Comparison of ENCODE assay signal across 21 cellular contexts in genomic region chr11:72838691-72839305, GRCh38. TPM values are rescaled to one million over a fixed set of nuclear protein-coding genes. Genes with fewer than 3 reads are reported as not detected.
A peak's percentile ranks its signal among the peaks of the same experiment; 100 is the strongest.
DNase-seq lines count a peak whose midpoint lies in the region; ATAC-seq and FAIRE-seq lines count a peak whose summit lies in the region.
"Had no signal": no experiment of that assay in that cellular context is flagged by ENCODE, and none has a peak within 500 bp of the region (broad histone marks: within the 10 kb centered on the region; RNA-seq: fewer than 3 reads in every experiment).

No MANE protein-coding gene starts in this region.

- H3K27ac ChIP-seq in small intestine (ENCODE audit: low read depth in 1 of 2, low read length in 1 of 2), result no peak overlapping the region
- H3K27ac ChIP-seq: esophagus squamous epithelium, parathyroid adenoma, SK-N-MC had no signal

- CTCF ChIA-PET in T-cell (lab: Charles Lee), result no interaction called here

- no peaks in the 10 kb centered on the region for H3K9me3 Mint-ChIP-seq in activated T-cell treated with anti-CD3 and anti-CD28 coated beads, Interleukin-2, amount 50 U/mL, for 24 hours
- no peaks in the 10 kb centered on the region for H3K9me3 Mint-ChIP-seq in activated T-cell treated with anti-CD3 and anti-CD28 coated beads, Interleukin-2, amount 50 U/mL, for 4 hours
- no peaks in the 10 kb centered on the region for H3K9me3 Mint-ChIP-seq in T-cell
- no peaks in the 10 kb centered on the region for H3K9me3 Mint-ChIP-seq in stimulated activated effector memory CD8-positive, alpha-beta T cell treated with anti-CD3 and anti-CD28 coated beads, Interleukin-12 subunit alpha, Interleukin-12 subunit beta, amount 100 ng/mL, for 72 hours
- H3K9me3 Mint-ChIP-seq: activated T-helper 2 cell treated with anti-CD3 and anti-CD28 coated beads, Interferon-gamma antibody, Interleukin-2, Interleukin-4, amounts not matched to agents 10 μg/mL and 5 μg/mL and 100 μg/mL, durations not matched to agents 14 hours and 24 hours and 36 hours had no signal

- H3K36me3 ChIP-seq in small intestine (ENCODE audit: control insufficient read depth in 2 of 2, insufficient read depth in 2 of 2, low read length in 2 of 2), result no peaks in the 10 kb centered on the region

- FAIRE-seq in small intestine (lab: Jason Lieb, UNC) (no peak), RCC 7860 (lab: Jason Lieb, UNC) (no peak)
- FAIRE-seq: A204.1, HepG2 had no signal

- H3K4me1 Mint-ChIP-seq in activated T-cell treated with anti-CD3 and anti-CD28 coated beads, Interleukin-2, amount 50 U/mL, for 24 hours (ENCODE audit: low read depth), result peaks cover 12% of the 10 kb centered on the region
- H3K4me1 Mint-ChIP-seq in activated T-cell treated with anti-CD3 and anti-CD28 coated beads, Interleukin-2, amount 50 U/mL, for 4 hours (ENCODE audit: low read depth), result peaks cover 6% of the 10 kb centered on the region
- peaks cover 0 to 15% (median 0%) of the 10 kb centered on the region in 3 donors for H3K4me1 Mint-ChIP-seq in T-cell
- peaks cover 11% of the 10 kb centered on the region for H3K4me1 Mint-ChIP-seq in stimulated activated effector memory CD8-positive, alpha-beta T cell treated with anti-CD3 and anti-CD28 coated beads, Interleukin-12 subunit alpha, Interleukin-12 subunit beta, amount 100 ng/mL, for 72 hours

- H3K4me3 ChIP-seq in small intestine (ENCODE audit: low read depth in 1 of 2, low read length in 2 of 2), result no peak overlapping the region
- H3K4me3 ChIP-seq: esophagus squamous epithelium, SK-N-MC, upper lobe of left lung had no signal

- 85 to 91% (median 88%) methylated on average over 4 of the region's 4 CpGs for WGBS in small intestine, 3 donors

- no peaks in the 10 kb centered on the region for H3K27me3 ChIP-seq in small intestine (ENCODE audit: control insufficient read depth in 2 of 2, insufficient read depth in 2 of 2, low read length in 2 of 2)
- H3K27me3 ChIP-seq: esophagus squamous epithelium, upper lobe of left lung had no signal

- H3K4me3 Mint-ChIP-seq in activated T-cell treated with anti-CD3 and anti-CD28 coated beads, Interleukin-2, amount 50 U/mL, for 24 hours, result no peak overlapping the region
- no peak overlapping the region for H3K4me3 Mint-ChIP-seq in activated T-cell treated with anti-CD3 and anti-CD28 coated beads, Interleukin-2, amount 50 U/mL, for 4 hours
- no peak overlapping the region for H3K4me3 Mint-ChIP-seq in T-cell
- H3K4me3 Mint-ChIP-seq in stimulated activated effector memory CD8-positive, alpha-beta T cell treated with anti-CD3 and anti-CD28 coated beads, Interleukin-12 subunit alpha, Interleukin-12 subunit beta, amount 100 ng/mL, for 72 hours, result no peak overlapping the region

- POLR2A ChIA-PET in T-cell (lab: Charles Lee), result no interaction called here

- no peak for DNase-seq in activated T-cell treated with anti-CD3 and anti-CD28 coated beads, Interleukin-2, amount 50 U/mL, for 24 hours
- DNase-seq in activated T-cell treated with anti-CD3 and anti-CD28 coated beads, Interleukin-2, amount 50 U/mL, for 4 hours, result no peak
- no peak for DNase-seq in T-cell
- DNase-seq in fibroblast of peridontal ligament (ENCODE audit: extremely low read depth), result peak; percentile 29
- DNase-seq in stimulated activated effector memory CD8-positive, alpha-beta T cell treated with anti-CD3 and anti-CD28 coated beads, Interleukin-12 subunit alpha, Interleukin-12 subunit beta, amount 100 ng/mL, for 72 hours (ENCODE audit: low spot score in 2 of 2), result no peak
- no peak for DNase-seq in small intestine
- no peak for DNase-seq in RCC 7860 (ENCODE audit: low spot score)
- no peak for DNase-seq in HK-2 (ENCODE audit: unreplicated experiment)
- DNase-seq: esophagus squamous epithelium; hippocampal formation; kidney glomerular epithelial cell; MV-4-11; NCI-H2107; PC-3; stimulated activated naive CD4-positive, alpha-beta T cell; upper lobe of left lung had no signal

- H3K36me3 Mint-ChIP-seq in activated T-cell treated with anti-CD3 and anti-CD28 coated beads, Interleukin-2, amount 50 U/mL, for 24 hours (ENCODE audit: low read depth), result peaks cover 60% of the 10 kb centered on the region
- H3K36me3 Mint-ChIP-seq in activated T-cell treated with anti-CD3 and anti-CD28 coated beads, Interleukin-2, amount 50 U/mL, for 4 hours (ENCODE audit: insufficient read depth), result peaks cover 27% of the 10 kb centered on the region
- peaks cover 44% of the 10 kb centered on the region for H3K36me3 Mint-ChIP-seq in T-cell
- peaks cover 71% of the 10 kb centered on the region for H3K36me3 Mint-ChIP-seq in stimulated activated effector memory CD8-positive, alpha-beta T cell treated with anti-CD3 and anti-CD28 coated beads, Interleukin-12 subunit alpha, Interleukin-12 subunit beta, amount 100 ng/mL, for 72 hours

- H3K27me3 Mint-ChIP-seq in activated T-cell treated with anti-CD3 and anti-CD28 coated beads, Interleukin-2, amount 50 U/mL, for 24 hours, result no peaks in the 10 kb centered on the region
- H3K27me3 Mint-ChIP-seq in activated T-cell treated with anti-CD3 and anti-CD28 coated beads, Interleukin-2, amount 50 U/mL, for 4 hours (ENCODE audit: low read depth), result no peaks in the 10 kb centered on the region
- no peaks in the 10 kb centered on the region for H3K27me3 Mint-ChIP-seq in T-cell

- peak overlapping the region; percentile 59 for H3K27ac Mint-ChIP-seq in activated T-cell treated with anti-CD3 and anti-CD28 coated beads, Interleukin-2, amount 50 U/mL, for 24 hours
- H3K27ac Mint-ChIP-seq in T-cell, result peak overlapping the region; percentile 24 to 62
- H3K27ac Mint-ChIP-seq in stimulated activated effector memory CD8-positive, alpha-beta T cell treated with anti-CD3 and anti-CD28 coated beads, Interleukin-12 subunit alpha, Interleukin-12 subunit beta, amount 100 ng/mL, for 72 hours, result peak overlapping the region; percentile 11
- H3K27ac Mint-ChIP-seq: activated T-helper 2 cell treated with anti-CD3 and anti-CD28 coated beads, Interferon-gamma antibody, Interleukin-2, Interleukin-4, amounts not matched to agents 10 μg/mL and 5 μg/mL and 100 μg/mL, durations not matched to agents 14 hours and 24 hours and 36 hours had no signal

- no peak for ATAC-seq in activated T-cell treated with anti-CD3 and anti-CD28 coated beads, Interleukin-2, amount 50 U/mL, for 4 hours
- ATAC-seq in T-cell (replicated peaks in 1 of 4), result no peak
- peak; percentile 44 for ATAC-seq in stimulated activated effector memory CD8-positive, alpha-beta T cell treated with anti-CD3 and anti-CD28 coated beads, Interleukin-12 subunit alpha, Interleukin-12 subunit beta, amount 100 ng/mL, for 72 hours
- ATAC-seq: HepG2, PC-3 had no signal

- H3K4me1 ChIP-seq in small intestine (ENCODE audit: control insufficient read depth in 2 of 2, insufficient read depth in 1 of 2, low read depth in 1 of 2, low read length in 1 of 2), result no peaks in the 10 kb centered on the region
- H3K4me1 ChIP-seq: parathyroid adenoma had no signal

- no peaks in the 10 kb centered on the region for H3K9me3 ChIP-seq in small intestine (ENCODE audit: control insufficient read depth, low read depth)
- H3K9me3 ChIP-seq: esophagus squamous epithelium, upper lobe of left lung had no signal

RNA-seq across cellular contexts. Expression of gene ATG16L2, which starts 24.6 kb away (rescaled TPM):
- total RNA-seq in activated T-cell treated with anti-CD3 and anti-CD28 coated beads, Interleukin-2, amount 50 U/mL, for 4 hours, result 10 to 100 TPM; 23.8 to 28.9 (median 26.0) TPM
- total RNA-seq in T-cell, result 100 to 1,000 TPM; 107 to 145 (median 127) TPM
- polyA plus RNA-seq in small intestine, result 10 to 100 TPM; 19.7 to 43.2 (median 37.0) TPM

RNA-seq across cellular contexts. Expression of gene STARD10, which starts 45.0 kb away (rescaled TPM):
- total RNA-seq in activated T-cell treated with anti-CD3 and anti-CD28 coated beads, Interleukin-2, amount 50 U/mL, for 4 hours, result 10 to 100 TPM in 2 of 3 donors, 1 to 10 TPM in 1; 9.4 to 13.8 (median 13.0) TPM
- total RNA-seq in T-cell, result 10 to 100 TPM; 11.1 to 24.9 (median 19.1) TPM
- 100 to 1,000 TPM; 169 to 331 (median 238) TPM for polyA plus RNA-seq in small intestine
